ENCODE assay signal across 9 cellular contexts in genomic region chr19:46494936-46495788, GRCh38. TPM values are rescaled to one million over a fixed set of nuclear protein-coding genes. Genes with fewer than 3 reads are reported as not detected.
DNase-seq lines count a peak whose midpoint lies in the region; ATAC-seq, FAIRE-seq and TF ChIP-seq lines count a peak whose summit lies in the region.
"Had no signal": no experiment of that assay in that cellular context is flagged by ENCODE, and none has a peak within 500 bp of the region (broad histone marks: within the 10 kb centered on the region; RNA-seq: fewer than 3 reads in every experiment).

No MANE protein-coding gene starts in this region.

- H3K27ac Mint-ChIP-seq in CD8-positive, alpha-beta T cell = no peak overlapping the region
- no peak overlapping the region for H3K27ac Mint-ChIP-seq in WTC11

- H3K36me3 ChIP-seq in CD8-positive, alpha-beta T cell (ENCODE audit: insufficient read depth, low read length) = no peaks in the 10 kb centered on the region

- no peak for DNase-seq in CD8-positive, alpha-beta T cell
- no peak for DNase-seq in WTC11 (ENCODE audit: low spot score)
- DNase-seq in right cardiac atrium = peak in 1 of 3 donors; percentile 64
- no peak for DNase-seq in retinal pigment epithelial cell (ENCODE audit: low read depth)
- DNase-seq in DMS53 treated with DMSO at 0.1 percent for 48 hours (lab: John Stamatoyannopoulos, UW; ENCODE audit: unreplicated experiment) = no peak
- DNase-seq in SW 1271 (lab: John Stamatoyannopoulos, UW) = no peak
- DNase-seq in H54 (ENCODE audit: insufficient read length, low spot score) = no peak
- DNase-seq: GDM1 had no signal

- H3K27me3 Mint-ChIP-seq in CD8-positive, alpha-beta T cell (ENCODE audit: low read depth) = peaks cover 35% of the 10 kb centered on the region
- peaks cover 54% of the 10 kb centered on the region for H3K27me3 Mint-ChIP-seq in WTC11 (ENCODE audit: low read depth)

- no peak for FAIRE-seq in H54 (lab: Jason Lieb, UNC)

- TF ChIP-seq CTCF in CD8-positive, alpha-beta T cell (IDR thresholded peaks at IDR 0.05) = no peak
- TF ChIP-seq CTCF in WTC11 (IDR thresholded peaks at IDR 0.05) (no peak), retinal pigment epithelial cell (conservative IDR thresholded peaks at IDR 0.05; ENCODE audit: low read depth, low read length) (no peak)

- CTCF ChIA-PET in CD8-positive, alpha-beta T cell (lab: Charles Lee) = no interaction called here
- CTCF ChIA-PET in WTC11 (lab: Charles Lee) = interaction anchor here (0.6 to 1.8 kb wide), 15 partner anchors 19 to 748 kb away, joined by 3 to 15 read pairs (median 5); no protein-coding TSS in a partner anchor

- intact Hi-C loops in CD8-positive, alpha-beta T cell (cut with DNase I, micrococcal nuclease) = no loop called here
- intact Hi-C loops in right cardiac atrium (cut with DNase I) = no loop called here

- H3K27ac ChIP-seq in CD8-positive, alpha-beta T cell (ENCODE audit: low read depth, low read length) = no peak overlapping the region
- no peak overlapping the region for H3K27ac ChIP-seq in right cardiac atrium (ENCODE audit: low read length)

- no peak for TF ChIP-seq POLR2A in H54 (IDR thresholded peaks at IDR 0.05; ENCODE audit: low read depth, low read length)

- POLR2A ChIA-PET in CD8-positive, alpha-beta T cell (lab: Charles Lee) = no interaction called here
- POLR2A ChIA-PET in WTC11 (lab: Charles Lee) = interaction anchor here (1.0 kb wide), 1 partner anchor 166 kb away, joined by 3 read pairs; the partner anchor contains the start of gene DACT3

- peak overlapping the region; percentile 5 for H3K4me3 Mint-ChIP-seq in CD8-positive, alpha-beta T cell
- H3K4me3 Mint-ChIP-seq in WTC11 = peak overlapping the region; percentile 72

- H3K9me3 ChIP-seq in CD8-positive, alpha-beta T cell (ENCODE audit: low read length) = no peaks in the 10 kb centered on the region
- no peaks in the 10 kb centered on the region for H3K9me3 ChIP-seq in right cardiac atrium (ENCODE audit: control insufficient read depth, low read length)

- H3K27me3 ChIP-seq in CD8-positive, alpha-beta T cell (ENCODE audit: insufficient read depth, low read length) = peaks cover 30% of the 10 kb centered on the region
- no peaks in the 10 kb centered on the region for H3K27me3 ChIP-seq in right cardiac atrium (ENCODE audit: control insufficient read depth, insufficient read depth)

- H3K4me1 Mint-ChIP-seq in CD8-positive, alpha-beta T cell (ENCODE audit: low read depth) = peaks cover 19% of the 10 kb centered on the region
- peaks cover 27% of the 10 kb centered on the region for H3K4me1 Mint-ChIP-seq in WTC11

- ATAC-seq in CD8-positive, alpha-beta T cell = no peak
- ATAC-seq in WTC11 (no peak), right cardiac atrium (peak in 1 of 2 donors; percentile 4), HG03378 (IDR thresholded peaks at IDR 0.05; ENCODE audit: unreplicated experiment) (no peak)

- WGBS in right cardiac atrium = 43% methylated on average over 49 of the region's 49 CpGs

- peaks cover 37% of the 10 kb centered on the region for H3K4me1 ChIP-seq in CD8-positive, alpha-beta T cell (ENCODE audit: insufficient read depth, low read length)
- peaks cover under 1% of the 10 kb centered on the region for H3K4me1 ChIP-seq in right cardiac atrium (ENCODE audit: control insufficient read depth, insufficient read depth, low read length)

- H3K36me3 Mint-ChIP-seq in CD8-positive, alpha-beta T cell = no peaks in the 10 kb centered on the region
- 0 out of 2 replicates have a peak, but pooled peaks cover 2% of the 10 kb centered on the region for H3K36me3 Mint-ChIP-seq in WTC11

- no peak overlapping the region for H3K4me3 ChIP-seq in CD8-positive, alpha-beta T cell (ENCODE audit: low read depth, low read length)
- H3K4me3 ChIP-seq in right cardiac atrium (ENCODE audit: low read length) (peak overlapping the region; percentile 11), retinal pigment epithelial cell (ENCODE audit: low read length) (peak overlapping the region; percentile 52)

- H3K9me3 Mint-ChIP-seq in CD8-positive, alpha-beta T cell = no peaks in the 10 kb centered on the region
- H3K9me3 Mint-ChIP-seq in WTC11 = no peaks in the 10 kb centered on the region

TF ChIP-seq in WTC11, 78 proteins besides CTCF, POLR2A, EP300 and RAD21:
- TF ChIP-seq CREM (CRISPR knock-in tag; IDR thresholded peaks at IDR 0.05) = no peak
- TF ChIP-seq, protein P1, sequence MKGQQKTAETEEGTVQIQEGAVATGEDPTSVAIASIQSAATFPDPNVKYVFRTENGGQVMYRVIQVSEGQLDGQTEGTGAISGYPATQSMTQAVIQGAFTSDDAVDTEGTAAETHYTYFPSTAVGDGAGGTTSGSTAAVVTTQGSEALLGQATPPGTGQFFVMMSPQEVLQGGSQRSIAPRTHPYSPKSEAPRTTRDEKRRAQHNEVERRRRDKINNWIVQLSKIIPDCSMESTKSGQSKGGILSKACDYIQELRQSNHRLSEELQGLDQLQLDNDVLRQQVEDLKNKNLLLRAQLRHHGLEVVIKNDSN (CRISPR knock-in tag; IDR thresholded peaks at IDR 0.05) = no peak
- 0 out of 2 replicates have a peak, but pooled peaks have one; percentile 35 for TF ChIP-seq STAT6 (CRISPR knock-in tag; conservative IDR thresholded peaks at IDR 0.05; ENCODE audit: low read depth)
- TF ChIP-seq RELA (CRISPR knock-in tag; IDR thresholded peaks at IDR 0.05; ENCODE audit: borderline replicate concordance) = 0 out of 2 replicates have a peak, but pooled peaks have one; percentile 41
- TF ChIP-seq ZNF232 (CRISPR knock-in tag; IDR thresholded peaks at IDR 0.05) = no peak
- TF ChIP-seq ATF1 (CRISPR knock-in tag; IDR thresholded peaks at IDR 0.05) = 0 out of 2 replicates have a peak, but pooled peaks have one; percentile 24
- 0 out of 2 replicates have a peak, but pooled peaks have one; percentile 37 for TF ChIP-seq ESRRA (CRISPR knock-in tag; IDR thresholded peaks at IDR 0.05; ENCODE audit: borderline replicate concordance)
- TF ChIP-seq, protein P2, sequence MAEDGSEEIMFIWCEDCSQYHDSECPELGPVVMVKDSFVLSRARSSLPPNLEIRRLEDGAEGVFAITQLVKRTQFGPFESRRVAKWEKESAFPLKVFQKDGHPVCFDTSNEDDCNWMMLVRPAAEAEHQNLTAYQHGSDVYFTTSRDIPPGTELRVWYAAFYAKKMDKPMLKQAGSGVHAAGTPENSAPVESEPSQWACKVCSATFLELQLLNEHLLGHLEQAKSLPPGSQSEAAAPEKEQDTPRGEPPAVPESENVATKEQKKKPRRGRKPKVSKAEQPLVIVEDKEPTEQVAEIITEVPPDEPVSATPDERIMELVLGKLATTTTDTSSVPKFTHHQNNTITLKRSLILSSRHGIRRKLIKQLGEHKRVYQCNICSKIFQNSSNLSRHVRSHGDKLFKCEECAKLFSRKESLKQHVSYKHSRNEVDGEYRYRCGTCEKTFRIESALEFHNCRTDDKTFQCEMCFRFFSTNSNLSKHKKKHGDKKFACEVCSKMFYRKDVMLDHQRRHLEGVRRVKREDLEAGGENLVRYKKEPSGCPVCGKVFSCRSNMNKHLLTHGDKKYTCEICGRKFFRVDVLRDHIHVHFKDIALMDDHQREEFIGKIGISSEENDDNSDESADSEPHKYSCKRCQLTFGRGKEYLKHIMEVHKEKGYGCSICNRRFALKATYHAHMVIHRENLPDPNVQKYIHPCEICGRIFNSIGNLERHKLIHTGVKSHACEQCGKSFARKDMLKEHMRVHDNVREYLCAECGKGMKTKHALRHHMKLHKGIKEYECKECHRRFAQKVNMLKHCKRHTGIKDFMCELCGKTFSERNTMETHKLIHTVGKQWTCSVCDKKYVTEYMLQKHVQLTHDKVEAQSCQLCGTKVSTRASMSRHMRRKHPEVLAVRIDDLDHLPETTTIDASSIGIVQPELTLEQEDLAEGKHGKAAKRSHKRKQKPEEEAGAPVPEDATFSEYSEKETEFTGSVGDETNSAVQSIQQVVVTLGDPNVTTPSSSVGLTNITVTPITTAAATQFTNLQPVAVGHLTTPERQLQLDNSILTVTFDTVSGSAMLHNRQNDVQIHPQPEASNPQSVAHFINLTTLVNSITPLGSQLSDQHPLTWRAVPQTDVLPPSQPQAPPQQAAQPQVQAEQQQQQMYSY (CRISPR knock-in tag; IDR thresholded peaks at IDR 0.05) = peak; percentile 4; the same call in 1 of the 2 replicates

RNA-seq across cellular contexts. Expression of gene PNMA8B, which starts 0.5 kb away (rescaled TPM):
- total RNA-seq in CD8-positive, alpha-beta T cell = not detected
- total RNA-seq in WTC11 (2021) (2.8 to 4.0 TPM (median 3.6 TPM) in 3 replicates), right cardiac atrium (1 to 10 TPM; 2.1 to 3.7 (median 2.3) TPM)
- 1.6 TPM for polyA plus RNA-seq in right cardiac atrium

RNA-seq across cellular contexts. Expression of gene PNMA8A, which starts 23.8 kb away (rescaled TPM):
- not detected for total RNA-seq in CD8-positive, alpha-beta T cell
- 24.8 to 30.5 TPM (median 25.4 TPM) in 3 replicates for total RNA-seq in WTC11 (2021)
- total RNA-seq in right cardiac atrium = 10 to 100 TPM; 15.7 to 29.8 (median 26.4) TPM
- 10.7 TPM for polyA plus RNA-seq in right cardiac atrium

Comparison
In these comparisons a context has a peak if more than half of its experiments do, and no peak if none do; other contexts are left out.
1. RNA of gene PNMA8A, which starts 23.8 kb away (total RNA-seq): 15.7 to 29.8 TPM in right cardiac atrium and 24.8 to 30.5 TPM in WTC11; not detected in CD8-positive, alpha-beta T cell; every median in the first group is over 10 times any median in the second.